Comparison of ENCODE assay signal across 7 cellular contexts in genomic region chr6:26859067-26859777, GRCh38.
DNase-seq lines count a peak whose midpoint lies in the region; ATAC-seq, FAIRE-seq and TF ChIP-seq lines count a peak whose summit lies in the region.
"Not testable (repeated sequence)": the region's sequence is repeated elsewhere in the genome, so short reads cannot be mapped to it uniquely, and the experiment has no call there.

No MANE protein-coding gene starts in this region.

- H3K4me3 ChIP-seq in SK-N-MC, pancreas: not testable (repeated sequence)

- DNase-seq in AG08395 (ENCODE audit: low spot score) (peak; percentile 0), GM04504 (ENCODE audit: low read depth) (peak; percentile 0), fibroblast of peridontal ligament (ENCODE audit: extremely low read depth) (peak; percentile 12)
- DNase-seq in HFFc6; SK-N-MC (ENCODE audit: low read depth, low spot score); pancreas: not testable (repeated sequence)

- H3K9me3 ChIP-seq in SK-N-MC (ENCODE audit: low read depth, low read length); pancreas: not testable (repeated sequence)

- H3K27me3 ChIP-seq in pancreas = not testable (repeated sequence)

- not testable (repeated sequence) for H3K4me1 Mint-ChIP-seq in HFFc6 (ENCODE audit: low read depth)

- WGBS in pancreas, 2 donors = 79 to 96% methylated on average over 2 to 3 of the region's 5 CpGs

- FAIRE-seq in colon (lab: Jason Lieb, UNC) (peak; percentile 21), pancreas (lab: Jason Lieb, UNC) (peak; percentile 37)

- intact Hi-C loops in pancreas (cut with DNase I) = not testable (repeated sequence)

- H3K27me3 Mint-ChIP-seq in HFFc6 (ENCODE audit: insufficient read depth) = not testable (repeated sequence)

- not testable (repeated sequence) for H3K9me3 Mint-ChIP-seq in HFFc6

- H3K36me3 ChIP-seq in SK-N-MC (ENCODE audit: insufficient read depth, low read length); pancreas: not testable (repeated sequence)

- H3K27ac ChIP-seq in SK-N-MC = peak overlapping the region; percentile 42; the same call in 1 of the 2 replicates
- not testable (repeated sequence) for H3K27ac ChIP-seq in pancreas

- peak overlapping the region; percentile 38; the same call in 1 of the 2 replicates for H3K27ac Mint-ChIP-seq in HFFc6

- not testable (repeated sequence) for H3K4me3 Mint-ChIP-seq in HFFc6

- TF ChIP-seq CTCF in HFFc6 (IDR thresholded peaks at IDR 0.05); pancreas (IDR thresholded peaks at IDR 0.05): not testable (repeated sequence)

- not testable (repeated sequence) for H3K4me1 ChIP-seq in pancreas

- ATAC-seq in pancreas = not testable (repeated sequence)

- H3K9ac ChIP-seq in SK-N-MC (ENCODE audit: insufficient read length) = not testable (repeated sequence)

- not testable (repeated sequence) for H3K36me3 Mint-ChIP-seq in HFFc6 (ENCODE audit: low read depth)
